ENCODE assay signal across 9 cellular contexts in genomic region chr3:167740961-167741587, GRCh38. TPM values are rescaled to one million over a fixed set of nuclear protein-coding genes. Genes with fewer than 3 reads are reported as not detected.
DNase-seq lines count a peak whose midpoint lies in the region; ATAC-seq and TF ChIP-seq lines count a peak whose summit lies in the region.
"Had no signal": no experiment of that assay in that cellular context is flagged by ENCODE, and none has a peak within 500 bp of the region (broad histone marks: within the 10 kb centered on the region; RNA-seq: fewer than 3 reads in every experiment).

No MANE protein-coding gene starts in this region.

- H3K4me3 ChIP-seq in OCI-LY1 (ENCODE audit: low read depth, low read length, poor library complexity, severe bottlenecking) (no peak overlapping the region), body of pancreas (no peak overlapping the region), liver (ENCODE audit: low read depth in 1 of 3, low read length in 3 of 3) (no peak overlapping the region)
- H3K4me3 ChIP-seq: adrenal gland had no signal

- peak overlapping the region; percentile 14 for H3K27ac ChIP-seq in OCI-LY1 (ENCODE audit: low read depth, low read length, poor library complexity, severe bottlenecking)
- no peak overlapping the region for H3K27ac ChIP-seq in body of pancreas
- no peak overlapping the region for H3K27ac ChIP-seq in liver (ENCODE audit: low read depth in 1 of 2, low read length in 2 of 2)
- H3K27ac ChIP-seq: adrenal gland had no signal

- H3K27me3 ChIP-seq in OCI-LY1 (ENCODE audit: insufficient read depth, low read length) (no peaks in the 10 kb centered on the region), body of pancreas (no peaks in the 10 kb centered on the region), liver (ENCODE audit: control insufficient read depth in 4 of 4, insufficient read depth in 4 of 4, low read length in 3 of 4) (no peaks in the 10 kb centered on the region)
- H3K27me3 ChIP-seq: adrenal gland had no signal

- H3K9me2 ChIP-seq in OCI-LY1 (ENCODE audit: low read depth, low read length) = no peaks in the 10 kb centered on the region

- no peaks in the 10 kb centered on the region for H3K36me3 Mint-ChIP-seq in T-helper 2 cell treated with Interferon-gamma antibody and Interleukin-4, amounts not matched to agents 5 μg/mL and 100 μg/mL, for 36 hours (ENCODE audit: low read depth)

- no peak overlapping the region for H3K4me3 Mint-ChIP-seq in T-helper 2 cell treated with Interferon-gamma antibody and Interleukin-4, amounts not matched to agents 5 μg/mL and 100 μg/mL, for 36 hours

- H3K27ac Mint-ChIP-seq in T-helper 2 cell treated with Interferon-gamma antibody and Interleukin-4, amounts not matched to agents 5 μg/mL and 100 μg/mL, for 36 hours = no peak overlapping the region

- H3K79me2 ChIP-seq in OCI-LY1 (ENCODE audit: insufficient read depth, low read length) = peaks cover 57% of the 10 kb centered on the region

- peak; percentile 45 to 64 for TF ChIP-seq RAD21 in liver (IDR thresholded peaks at IDR 0.05)

- H3F3A ChIP-seq in OCI-LY1 (ENCODE audit: insufficient read depth, low read length) = peaks cover 6% of the 10 kb centered on the region; the same call in 1 of the 2 replicates

- no peaks in the 10 kb centered on the region for H4K20me1 ChIP-seq in OCI-LY1 (ENCODE audit: insufficient read depth, low read length)

- intact Hi-C loops in body of pancreas (cut with DNase I) = no loop called here

- DNase-seq in NCI-H146 (lab: John Stamatoyannopoulos, UW) = peak; percentile 12
- DNase-seq in NCI-H146 treated with DMSO at 0.1 percent for 48 hours (lab: John Stamatoyannopoulos, UW; ENCODE audit: unreplicated experiment) = no peak
- DNase-seq in body of pancreas = peak; percentile 21 to 60 (median 33)
- DNase-seq in T-helper 2 cell treated with Interferon-gamma antibody and Interleukin-4, amounts not matched to agents 5 μg/mL and 100 μg/mL, for 36 hours (ENCODE audit: low spot score) = no peak

- no peaks in the 10 kb centered on the region for H3K9me3 Mint-ChIP-seq in T-helper 2 cell treated with Interferon-gamma antibody and Interleukin-4, amounts not matched to agents 5 μg/mL and 100 μg/mL, for 36 hours

- H3K36me3 ChIP-seq in OCI-LY1 (ENCODE audit: insufficient read depth, low read length) (peaks cover 9% of the 10 kb centered on the region; the same call in 1 of the 2 replicates), body of pancreas (replicated peaks in 1 of 2; ENCODE audit: insufficient read depth in 1 of 2, low read depth in 2 of 2) (no peaks in the 10 kb centered on the region), liver (ENCODE audit: control insufficient read depth in 4 of 4, insufficient read depth in 3 of 4, low read depth in 1 of 4, low read length in 3 of 4) (no peaks in the 10 kb centered on the region)
- H3K36me3 ChIP-seq: adrenal gland had no signal

- H3K4me1 ChIP-seq in OCI-LY1 (ENCODE audit: insufficient read depth, low read length, severe bottlenecking) (peaks cover 46% of the 10 kb centered on the region), body of pancreas (peaks cover 9% of the 10 kb centered on the region), liver (ENCODE audit: control insufficient read depth in 4 of 4, insufficient read depth in 4 of 4, low read length in 3 of 4) (peaks cover 2 to 6% (median 4%) of the 10 kb centered on the region in 4 donors)

- H3K4me1 Mint-ChIP-seq in T-helper 2 cell treated with Interferon-gamma antibody and Interleukin-4, amounts not matched to agents 5 μg/mL and 100 μg/mL, for 36 hours (ENCODE audit: low read depth) = peaks cover 6% of the 10 kb centered on the region

- TF ChIP-seq POLR2A in body of pancreas (IDR thresholded peaks at IDR 0.05) = no peak

- H3K4me2 ChIP-seq in OCI-LY1 (ENCODE audit: low read length) = no peak overlapping the region

- H3K9ac ChIP-seq in OCI-LY1 (ENCODE audit: low read length) (no peak overlapping the region), liver (ENCODE audit: low read depth in 1 of 2, low read length in 2 of 2) (no peak overlapping the region)

- H3K9me3 ChIP-seq in OCI-LY1 (ENCODE audit: low read length) (peaks cover 9% of the 10 kb centered on the region; the same call in 1 of the 2 replicates), body of pancreas (no peaks in the 10 kb centered on the region), liver (ENCODE audit: control insufficient read depth in 4 of 4, low read length in 3 of 4) (no peaks in the 10 kb centered on the region)
- H3K9me3 ChIP-seq: adrenal gland had no signal

- H2AFZ ChIP-seq in OCI-LY1 (ENCODE audit: low read length) = no peak overlapping the region

- peak; percentile 91 for TF ChIP-seq CTCF in OCI-LY1 (IDR thresholded peaks at IDR 0.05; ENCODE audit: low read length)
- peak in 6 of 7 experiments; percentile 17 to 40 (median 33) for TF ChIP-seq CTCF in body of pancreas (IDR thresholded peaks at IDR 0.05)
- TF ChIP-seq CTCF in liver (IDR thresholded peaks at IDR 0.05; ENCODE audit: low read depth, low read length, missing input control) = no peak

- H3K27me3 Mint-ChIP-seq in T-helper 2 cell treated with Interferon-gamma antibody and Interleukin-4, amounts not matched to agents 5 μg/mL and 100 μg/mL, for 36 hours (ENCODE audit: low read depth) = peaks cover 2% of the 10 kb centered on the region

- WGBS in body of pancreas, 2 donors = 50 to 53% methylated on average over 2 of the region's 2 CpGs
- 63% methylated on average over 2 of the region's 2 CpGs for WGBS in liver

- ATAC-seq in GM19395 (IDR thresholded peaks at IDR 0.05; ENCODE audit: unreplicated experiment) (peak; percentile 89), HG03139 (IDR thresholded peaks at IDR 0.05; ENCODE audit: unreplicated experiment) (peak; percentile 87), body of pancreas (peak; percentile 65)

TF ChIP-seq in liver, 16 proteins besides CTCF, POLR2A, EP300 and RAD21:
- TF ChIP-seq, protein P1, sequence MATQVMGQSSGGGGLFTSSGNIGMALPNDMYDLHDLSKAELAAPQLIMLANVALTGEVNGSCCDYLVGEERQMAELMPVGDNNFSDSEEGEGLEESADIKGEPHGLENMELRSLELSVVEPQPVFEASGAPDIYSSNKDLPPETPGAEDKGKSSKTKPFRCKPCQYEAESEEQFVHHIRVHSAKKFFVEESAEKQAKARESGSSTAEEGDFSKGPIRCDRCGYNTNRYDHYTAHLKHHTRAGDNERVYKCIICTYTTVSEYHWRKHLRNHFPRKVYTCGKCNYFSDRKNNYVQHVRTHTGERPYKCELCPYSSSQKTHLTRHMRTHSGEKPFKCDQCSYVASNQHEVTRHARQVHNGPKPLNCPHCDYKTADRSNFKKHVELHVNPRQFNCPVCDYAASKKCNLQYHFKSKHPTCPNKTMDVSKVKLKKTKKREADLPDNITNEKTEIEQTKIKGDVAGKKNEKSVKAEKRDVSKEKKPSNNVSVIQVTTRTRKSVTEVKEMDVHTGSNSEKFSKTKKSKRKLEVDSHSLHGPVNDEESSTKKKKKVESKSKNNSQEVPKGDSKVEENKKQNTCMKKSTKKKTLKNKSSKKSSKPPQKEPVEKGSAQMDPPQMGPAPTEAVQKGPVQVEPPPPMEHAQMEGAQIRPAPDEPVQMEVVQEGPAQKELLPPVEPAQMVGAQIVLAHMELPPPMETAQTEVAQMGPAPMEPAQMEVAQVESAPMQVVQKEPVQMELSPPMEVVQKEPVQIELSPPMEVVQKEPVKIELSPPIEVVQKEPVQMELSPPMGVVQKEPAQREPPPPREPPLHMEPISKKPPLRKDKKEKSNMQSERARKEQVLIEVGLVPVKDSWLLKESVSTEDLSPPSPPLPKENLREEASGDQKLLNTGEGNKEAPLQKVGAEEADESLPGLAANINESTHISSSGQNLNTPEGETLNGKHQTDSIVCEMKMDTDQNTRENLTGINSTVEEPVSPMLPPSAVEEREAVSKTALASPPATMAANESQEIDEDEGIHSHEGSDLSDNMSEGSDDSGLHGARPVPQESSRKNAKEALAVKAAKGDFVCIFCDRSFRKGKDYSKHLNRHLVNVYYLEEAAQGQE (IDR thresholded peaks at IDR 0.05) = no peak
- TF ChIP-seq SP1 (IDR thresholded peaks at IDR 0.05) = no peak
- no peak for TF ChIP-seq YY1 (IDR thresholded peaks at IDR 0.05)
- no peak for TF ChIP-seq NR2F2 (IDR thresholded peaks at IDR 0.05)
- TF ChIP-seq EGR1 (IDR thresholded peaks at IDR 0.05; ENCODE audit: low read depth in 2 of 2) = no peak
- no peak for TF ChIP-seq GABPA (IDR thresholded peaks at IDR 0.05 in 1 of 2, conservative IDR thresholded peaks at IDR 0.05 in 1 of 2)
- no peak for TF ChIP-seq FOXA2 (IDR thresholded peaks at IDR 0.05)
- TF ChIP-seq HNF4G (IDR thresholded peaks at IDR 0.05) = no peak
TF ChIP-seq in liver: peak in this region for 0.

RNA-seq across cellular contexts. Expression of gene SERPINI1, which starts 5.6 kb away (rescaled TPM):
- 10 to 100 TPM; 10.2 to 20.0 TPM for total RNA-seq in body of pancreas
- total RNA-seq in liver = 10 to 100 TPM in 1 of 2 donors, 1 to 10 TPM in 1; 1.3 to 23.6 TPM
- polyA plus RNA-seq in liver = 1 to 10 TPM in 1 of 2 donors, under 1 TPM in 1; 0.90 to 2.6 TPM

RNA-seq across cellular contexts. Expression of gene PDCD10, which starts 6.4 kb away (rescaled TPM):
- total RNA-seq in body of pancreas (10 to 100 TPM; 24.4 to 36.1 TPM), liver (10 to 100 TPM; 23.8 to 84.0 TPM)
- 10 to 100 TPM; 17.5 to 21.1 TPM for polyA plus RNA-seq in liver

Comparison
In these comparisons a context has a peak if more than half of its experiments do, and no peak if none do; other contexts are left out.
1. DNase-seq: peak in NCI-H146 (single experiment) and body of pancreas (4 of 4); none in NCI-H146 treated with DMSO at 0.1 percent for 48 hours (single experiment) and T-helper 2 cell treated with Interferon-gamma antibody and Interleukin-4, amounts not matched to agents 5 μg/mL and 100 μg/mL, for 36 hours (single experiment).
2. Peak in every context shown above with its lines, with median percentiles within 50 percentile points of each other: ATAC-seq.